1 cellular context compared by ENCODE assay signal in genomic region chr2:72888438-72889202, GRCh38.
TF ChIP-seq lines count a peak whose summit lies in the region.

No MANE protein-coding gene starts in this region.

TF ChIP-seq in HepG2, 621 proteins besides CTCF, POLR2A, EP300 and RAD21 (continued from another document and continues in another):
- TF ChIP-seq TFAP4 (IDR thresholded peaks at IDR 0.05; ENCODE audit: borderline replicate concordance, low read depth) (no peak), ZNF281 (CRISPR knock-in tag; IDR thresholded peaks at IDR 0.05; ENCODE audit: borderline replicate concordance) (peak; percentile 39; the same call in 1 of the 2 replicates), ARID5B (CRISPR knock-in tag; IDR thresholded peaks at IDR 0.05) (peak; percentile 83), PATZ1 (CRISPR knock-in tag; IDR thresholded peaks at IDR 0.05) (peak; percentile 88), SMAD1 (CRISPR knock-in tag; IDR thresholded peaks at IDR 0.05; ENCODE audit: borderline replicate concordance, low read depth) (no peak), ZNF777 (CRISPR knock-in tag; IDR thresholded peaks at IDR 0.05) (peak; percentile 53; the same call in 1 of the 2 replicates), ZSCAN21 (CRISPR knock-in tag; IDR thresholded peaks at IDR 0.05; ENCODE audit: borderline replicate concordance) (peak; percentile 53; the same call in 1 of the 2 replicates), HDAC2 (CRISPR knock-in tag; IDR thresholded peaks at IDR 0.05) (peak; percentile 68), TARDBP (CRISPR knock-in tag; IDR thresholded peaks at IDR 0.05) (peak; percentile 39; the same call in 1 of the 2 replicates), ETV5 (CRISPR knock-in tag; IDR thresholded peaks at IDR 0.05; ENCODE audit: borderline replicate concordance) (peak; percentile 1; the same call in 1 of the 2 replicates), ZBTB10 (CRISPR knock-in tag; IDR thresholded peaks at IDR 0.05; ENCODE audit: borderline replicate concordance) (0 out of 2 replicates have a peak, but pooled peaks have one; percentile 20), ATF5 (CRISPR knock-in tag; IDR thresholded peaks at IDR 0.05; ENCODE audit: low read depth) (no peak), ZNF33B (CRISPR knock-in tag; IDR thresholded peaks at IDR 0.05) (no peak), ZNF232 (CRISPR knock-in tag; IDR thresholded peaks at IDR 0.05; ENCODE audit: borderline replicate concordance) (0 out of 2 replicates have a peak, but pooled peaks have one; percentile 67), PPARG (CRISPR knock-in tag; conservative IDR thresholded peaks at IDR 0.05) (peak; percentile 29; the same call in 1 of the 2 replicates), RARA (CRISPR knock-in tag; IDR thresholded peaks at IDR 0.05) (peak; percentile 82), BRD4 (CRISPR knock-in tag; IDR thresholded peaks at IDR 0.05) (peak; percentile 74; the same call in 1 of the 2 replicates), MAZ (IDR thresholded peaks at IDR 0.05; ENCODE audit: borderline replicate concordance, low read depth, low read length) (no peak), MAZ (CRISPR knock-in tag; IDR thresholded peaks at IDR 0.05; ENCODE audit: low read depth) (peak; percentile 56), ZNF558 (CRISPR knock-in tag; IDR thresholded peaks at IDR 0.05; ENCODE audit: borderline replicate concordance) (peak; percentile 53; the same call in 1 of the 2 replicates), MBNL3 (CRISPR knock-in tag; conservative IDR thresholded peaks at IDR 0.05) (no peak), ZUFSP (CRISPR knock-in tag; IDR thresholded peaks at IDR 0.05; ENCODE audit: borderline replicate concordance) (no peak), ZFY (CRISPR knock-in tag; IDR thresholded peaks at IDR 0.05) (peak; percentile 41), RCOR2 (CRISPR knock-in tag; IDR thresholded peaks at IDR 0.05) (peak; percentile 41; the same call in 1 of the 2 replicates), HOXA5 (CRISPR knock-in tag; IDR thresholded peaks at IDR 0.05) (peak; percentile 86), BCL6 (CRISPR knock-in tag; IDR thresholded peaks at IDR 0.05) (peak; percentile 64), ZFX (CRISPR knock-in tag; IDR thresholded peaks at IDR 0.05; ENCODE audit: low read depth) (peak; percentile 15; the same call in 1 of the 2 replicates), ISL2 (CRISPR knock-in tag; IDR thresholded peaks at IDR 0.05) (peak; percentile 82), TFDP1 (CRISPR knock-in tag; IDR thresholded peaks at IDR 0.05; ENCODE audit: borderline replicate concordance) (peak; percentile 63; the same call in 1 of the 2 replicates), ZKSCAN8 (CRISPR knock-in tag; IDR thresholded peaks at IDR 0.05; ENCODE audit: borderline replicate concordance) (0 out of 2 replicates have a peak, but pooled peaks have one; percentile 47), ZNF331 (CRISPR knock-in tag; IDR thresholded peaks at IDR 0.05) (peak; percentile 57; the same call in 1 of the 2 replicates), ZNF292 (CRISPR knock-in tag; IDR thresholded peaks at IDR 0.05; ENCODE audit: borderline replicate concordance, low read depth) (peak; percentile 81; the same call in 1 of the 2 replicates)
